Comparison of ENCODE assay signal across 8 cellular contexts in the genomic region with DNA sequence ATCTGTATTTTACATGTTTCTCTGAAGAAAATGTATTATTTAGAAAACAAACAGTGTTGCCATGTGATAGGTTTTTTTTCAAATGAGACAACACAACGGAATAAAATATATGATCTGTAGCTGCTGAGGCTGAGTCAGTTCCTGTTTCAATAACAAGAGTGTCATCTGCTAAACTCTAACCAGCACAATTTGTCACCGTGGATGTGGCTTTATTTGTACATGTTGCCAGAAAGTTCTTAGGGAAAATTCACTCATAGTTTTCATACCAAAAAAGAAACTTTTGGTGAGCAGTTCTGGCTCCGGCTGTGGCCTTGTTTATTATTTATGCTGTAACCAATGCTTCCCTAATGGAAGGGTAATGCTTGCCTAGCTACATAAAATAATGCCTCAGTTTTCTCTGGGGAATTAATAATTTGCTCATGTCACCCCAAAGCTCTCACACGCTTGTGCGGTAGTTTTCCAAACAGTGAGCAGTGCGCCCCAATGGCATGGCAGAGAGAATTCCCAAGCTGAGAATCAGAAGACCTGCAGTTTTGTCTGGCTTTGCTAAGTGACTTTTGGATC. TPM values are rescaled to one million over a fixed set of nuclear protein-coding genes. Genes with fewer than 3 reads are reported as not detected.
A peak's percentile ranks its signal among the peaks of the same experiment; 100 is the strongest.
DNase-seq lines count a peak whose midpoint lies in the region; ATAC-seq and TF ChIP-seq lines count a peak whose summit lies in the region.

No MANE protein-coding gene starts in this region.

- ATAC-seq in GM21737 (IDR thresholded peaks at IDR 0.05; ENCODE audit: unreplicated experiment) (peak; percentile 28), HG02970 (IDR thresholded peaks at IDR 0.05; ENCODE audit: low FRiP score, unreplicated experiment) (no peak)
- ATAC-seq in stimulated activated naive CD8-positive, alpha-beta T cell treated with anti-CD3 and anti-CD28 coated beads, Interleukin-15, amount 100 ng/mL, for 72 hours, result peak; percentile 51

- H3K27me3 Mint-ChIP-seq in activated T-helper 2 cell treated with anti-CD3 and anti-CD28 coated beads, Interferon-gamma antibody, Interleukin-2, Interleukin-4, amounts not matched to agents 10 μg/mL and 5 μg/mL and 100 μg/mL, durations not matched to agents 14 hours and 24 hours and 36 hours (ENCODE audit: low read depth), result no peaks in the 10 kb centered on the region
- H3K27me3 Mint-ChIP-seq in glutamatergic neuron (ENCODE audit: unreplicated experiment), result peaks cover 4% of the 10 kb centered on the region
- no peaks in the 10 kb centered on the region for H3K27me3 Mint-ChIP-seq in stimulated activated naive CD8-positive, alpha-beta T cell treated with anti-CD3 and anti-CD28 coated beads, Interleukin-15, amount 100 ng/mL, for 72 hours

- peaks cover 73% of the 10 kb centered on the region for H3K4me1 Mint-ChIP-seq in activated T-helper 2 cell treated with anti-CD3 and anti-CD28 coated beads, Interferon-gamma antibody, Interleukin-2, Interleukin-4, amounts not matched to agents 10 μg/mL and 5 μg/mL and 100 μg/mL, durations not matched to agents 14 hours and 24 hours and 36 hours (ENCODE audit: low read depth)
- H3K4me1 Mint-ChIP-seq in glutamatergic neuron (ENCODE audit: low read depth, unreplicated experiment), result peaks cover 34% of the 10 kb centered on the region
- H3K4me1 Mint-ChIP-seq in stimulated activated naive CD8-positive, alpha-beta T cell treated with anti-CD3 and anti-CD28 coated beads, Interleukin-15, amount 100 ng/mL, for 72 hours, result peaks cover 73% of the 10 kb centered on the region

- H3K4me3 ChIP-seq in NB4 (ENCODE audit: low read depth, low read length), result peak overlapping the region; percentile 34

- peak overlapping the region; percentile 98 for H3K27ac Mint-ChIP-seq in activated T-helper 2 cell treated with anti-CD3 and anti-CD28 coated beads, Interferon-gamma antibody, Interleukin-2, Interleukin-4, amounts not matched to agents 10 μg/mL and 5 μg/mL and 100 μg/mL, durations not matched to agents 14 hours and 24 hours and 36 hours
- peak overlapping the region; percentile 89 for H3K27ac Mint-ChIP-seq in glutamatergic neuron (ENCODE audit: unreplicated experiment)
- H3K27ac Mint-ChIP-seq in stimulated activated naive CD8-positive, alpha-beta T cell treated with anti-CD3 and anti-CD28 coated beads, Interleukin-15, amount 100 ng/mL, for 72 hours, result peak overlapping the region; percentile 98 to 100

- no peak for TF ChIP-seq POLR2A in NB4 (IDR thresholded peaks at IDR 0.05; ENCODE audit: extremely low read depth, insufficient read length)

- no peak for TF ChIP-seq CTCF in NB4 (IDR thresholded peaks at IDR 0.05; ENCODE audit: low read depth, low read length)
- TF ChIP-seq CTCF in glutamatergic neuron (IDR thresholded peaks at IDR 0.05; ENCODE audit: partially characterized antibody, unreplicated experiment), result no peak

- intact Hi-C loops in activated T-helper 2 cell treated with anti-CD3 and anti-CD28 coated beads, Interferon-gamma antibody, Interleukin-2, Interleukin-4, amounts not matched to agents 10 μg/mL and 5 μg/mL and 100 μg/mL, durations not matched to agents 14 hours and 24 hours and 36 hours (cut with micrococcal nuclease), result loop anchor here (1.0 to 10.0 kb wide), 7 partner anchors 8 to 969 kb away; no protein-coding TSS in a partner anchor

- peak; percentile 94 for DNase-seq in DMS53 (lab: John Stamatoyannopoulos, UW)
- DNase-seq in NB4 (ENCODE audit: low read depth), result peak; percentile 77
- peak; percentile 64 for DNase-seq in activated T-helper 2 cell treated with anti-CD3 and anti-CD28 coated beads, Interferon-gamma antibody, Interleukin-2, Interleukin-4, amounts not matched to agents 10 μg/mL and 5 μg/mL and 100 μg/mL, durations not matched to agents 14 hours and 24 hours and 36 hours (ENCODE audit: low spot score)
- no peak for DNase-seq in glutamatergic neuron
- peak in 1 of 2 donors; percentile 71 for DNase-seq in stimulated activated naive CD8-positive, alpha-beta T cell treated with anti-CD3 and anti-CD28 coated beads, Interleukin-15, amount 100 ng/mL, for 72 hours
- DNase-seq in amniotic stem cell (lab: John Stamatoyannopoulos, UW), result no peak

- no peaks in the 10 kb centered on the region for H3K36me3 Mint-ChIP-seq in activated T-helper 2 cell treated with anti-CD3 and anti-CD28 coated beads, Interferon-gamma antibody, Interleukin-2, Interleukin-4, amounts not matched to agents 10 μg/mL and 5 μg/mL and 100 μg/mL, durations not matched to agents 14 hours and 24 hours and 36 hours (ENCODE audit: low read depth)
- H3K36me3 Mint-ChIP-seq in glutamatergic neuron (ENCODE audit: unreplicated experiment), result no peaks in the 10 kb centered on the region

- peak overlapping the region; percentile 63 for H3K4me3 Mint-ChIP-seq in activated T-helper 2 cell treated with anti-CD3 and anti-CD28 coated beads, Interferon-gamma antibody, Interleukin-2, Interleukin-4, amounts not matched to agents 10 μg/mL and 5 μg/mL and 100 μg/mL, durations not matched to agents 14 hours and 24 hours and 36 hours (ENCODE audit: low read depth)
- no peak overlapping the region for H3K4me3 Mint-ChIP-seq in glutamatergic neuron (ENCODE audit: unreplicated experiment)
- peak overlapping the region; percentile 69 to 80 for H3K4me3 Mint-ChIP-seq in stimulated activated naive CD8-positive, alpha-beta T cell treated with anti-CD3 and anti-CD28 coated beads, Interleukin-15, amount 100 ng/mL, for 72 hours

- H3K9me3 Mint-ChIP-seq in activated T-helper 2 cell treated with anti-CD3 and anti-CD28 coated beads, Interferon-gamma antibody, Interleukin-2, Interleukin-4, amounts not matched to agents 10 μg/mL and 5 μg/mL and 100 μg/mL, durations not matched to agents 14 hours and 24 hours and 36 hours, result no peaks in the 10 kb centered on the region
- H3K9me3 Mint-ChIP-seq in glutamatergic neuron (ENCODE audit: unreplicated experiment), result peaks cover 3% of the 10 kb centered on the region
- no peaks in the 10 kb centered on the region for H3K9me3 Mint-ChIP-seq in stimulated activated naive CD8-positive, alpha-beta T cell treated with anti-CD3 and anti-CD28 coated beads, Interleukin-15, amount 100 ng/mL, for 72 hours

RNA-seq across cellular contexts. Expression of gene KLF6, which starts 20.3 kb away (rescaled TPM):
- total RNA-seq in activated T-helper 2 cell treated with anti-CD3 and anti-CD28 coated beads, Interferon-gamma antibody, Interleukin-2, Interleukin-4, amounts not matched to agents 10 μg/mL and 5 μg/mL and 100 μg/mL, durations not matched to agents 14 hours and 24 hours and 36 hours, result 126 and 129 TPM in 2 replicates
- 88.6 TPM for total RNA-seq in glutamatergic neuron (ENCODE audit: unreplicated experiment)

Comparison
In these comparisons a context has a peak if more than half of its experiments do, and no peak if none do; other contexts are left out.
1. DNase-seq: peak in DMS53 (single experiment), NB4 (single experiment) and activated T-helper 2 cell treated with anti-CD3 and anti-CD28 coated beads, Interferon-gamma antibody, Interleukin-2, Interleukin-4, amounts not matched to agents 10 μg/mL and 5 μg/mL and 100 μg/mL, durations not matched to agents 14 hours and 24 hours and 36 hours (single experiment); none in glutamatergic neuron (single experiment) and amniotic stem cell (single experiment).
2. Peak in every context shown above with its lines, with median percentiles within 50 percentile points of each other: H3K27ac Mint-ChIP-seq.